ENCODE assay signal across 20 cellular contexts in the genomic region with DNA sequence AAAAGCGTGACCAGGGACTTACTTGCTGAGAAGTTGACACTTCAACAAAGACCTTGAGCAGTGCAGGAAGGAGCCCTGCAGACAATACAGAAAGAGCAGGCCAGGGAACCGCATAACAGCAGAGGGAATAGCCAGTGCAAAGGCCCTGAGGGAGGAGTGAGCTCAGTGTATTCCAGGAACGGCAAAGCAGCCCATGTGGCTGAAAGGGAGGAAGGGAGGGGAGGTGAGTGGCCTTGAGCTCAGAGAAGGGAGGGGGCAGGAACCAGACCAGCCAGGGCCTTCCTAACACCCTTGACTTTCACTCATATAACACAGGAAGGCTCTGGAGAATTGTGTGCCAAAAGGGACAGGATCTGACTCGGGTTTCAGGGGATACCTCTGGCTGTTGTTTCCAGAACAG.
DNase-seq lines count a peak whose midpoint lies in the region; ATAC-seq and TF ChIP-seq lines count a peak whose summit lies in the region.
"Had no signal": no experiment of that assay in that cellular context is flagged by ENCODE, and none has a peak within 500 bp of the region (broad histone marks: within the 10 kb centered on the region; RNA-seq: fewer than 3 reads in every experiment).

No MANE protein-coding gene starts in this region.

- H3K36me3 Mint-ChIP-seq in brain: no peaks in the 10 kb centered on the region

- H4K20me1 ChIP-seq in smooth muscle cell (ENCODE audit: low read depth): no peaks in the 10 kb centered on the region

- peaks cover 19% of the 10 kb centered on the region for H3F3A ChIP-seq in smooth muscle cell (ENCODE audit: low read depth)

- H3K27me3 ChIP-seq in heart right ventricle (peaks cover 0 to 12% (median 0%) of the 10 kb centered on the region in 7 donors), right atrium auricular region (no peaks in the 10 kb centered on the region), right lobe of liver (no peaks in the 10 kb centered on the region), smooth muscle cell (ENCODE audit: low read depth) (no peaks in the 10 kb centered on the region), breast epithelium (peaks cover 2 to 8% of the 10 kb centered on the region in 2 donors)
- H3K27me3 ChIP-seq: Peyer's patch had no signal

- H3K27ac Mint-ChIP-seq in brain: peak overlapping the region in 4 of 5 experiments; percentile 58 to 84 (median 70)
- H3K27ac Mint-ChIP-seq: HFFc6 had no signal

- ATAC-seq in heart right ventricle (peak in 7 of 8 donors; percentile 31 to 85 (median 68)), right lobe of liver (peak; percentile 44 to 69 (median 54)), GM19023 (IDR thresholded peaks at IDR 0.05; ENCODE audit: unreplicated experiment) (no peak)
- ATAC-seq: GM12878 had no signal

- H3K4me1 ChIP-seq in heart right ventricle (peaks cover 0 to 9% (median 0%) of the 10 kb centered on the region in 9 donors), right atrium auricular region (peaks cover 0 to 8% of the 10 kb centered on the region in 2 donors), right lobe of liver (no peaks in the 10 kb centered on the region), smooth muscle cell (ENCODE audit: low read depth) (peaks cover 16% of the 10 kb centered on the region), breast epithelium (no peaks in the 10 kb centered on the region)

- WGBS in heart right ventricle, 2 donors: 56 to 57% methylated on average over 4 of the region's 4 CpGs
- 45% methylated on average over 3 of the region's 4 CpGs for WGBS in right lobe of liver (ENCODE audit: insufficient coverage, low coverage, low lambda C conversion rate, missing lambda C conversion rate)
- WGBS in smooth muscle cell (ENCODE audit: low lambda C conversion rate): 43% methylated on average over 4 of the region's 4 CpGs

- H3K9me3 Mint-ChIP-seq in brain: peaks cover 0 to 11% (median 4%) of the 10 kb centered on the region in 5 experiments
- H3K9me3 Mint-ChIP-seq: HFFc6 had no signal

- no peaks in the 10 kb centered on the region for H3K9me3 ChIP-seq in heart right ventricle
- no peaks in the 10 kb centered on the region for H3K9me3 ChIP-seq in right atrium auricular region
- H3K9me3 ChIP-seq in right lobe of liver: no peaks in the 10 kb centered on the region
- H3K9me3 ChIP-seq in smooth muscle cell (replicated peaks; ENCODE audit: low read depth): no peaks in the 10 kb centered on the region
- H3K9me3 ChIP-seq in breast epithelium: no peaks in the 10 kb centered on the region
- H3K9me3 ChIP-seq: Peyer's patch had no signal

- H3K4me3 ChIP-seq in heart right ventricle: no peak overlapping the region
- no peak overlapping the region for H3K4me3 ChIP-seq in right atrium auricular region
- H3K4me3 ChIP-seq in right lobe of liver: no peak overlapping the region
- H3K4me3 ChIP-seq in smooth muscle cell: no peak overlapping the region
- H3K4me3 ChIP-seq in breast epithelium: no peak overlapping the region
- H3K4me3 ChIP-seq: GM12878, GM23248, Peyer's patch had no signal

- H2AFZ ChIP-seq in smooth muscle cell (ENCODE audit: low read depth): no peak overlapping the region
- H2AFZ ChIP-seq: GM23248 had no signal

- TF ChIP-seq CTCF in heart right ventricle (IDR thresholded peaks at IDR 0.05): no peak
- TF ChIP-seq CTCF in right atrium auricular region (IDR thresholded peaks at IDR 0.05): no peak
- TF ChIP-seq CTCF in brain (conservative IDR thresholded peaks at IDR 0.05): no peak
- TF ChIP-seq CTCF in right lobe of liver (IDR thresholded peaks at IDR 0.05): no peak
- no peak for TF ChIP-seq CTCF in smooth muscle cell (IDR thresholded peaks at IDR 0.05; ENCODE audit: borderline replicate concordance, insufficient read depth, poor library complexity, severe bottlenecking)
- TF ChIP-seq CTCF in breast epithelium (IDR thresholded peaks at IDR 0.05): no peak

- H3K36me3 ChIP-seq in heart right ventricle (no peaks in the 10 kb centered on the region), right atrium auricular region (no peaks in the 10 kb centered on the region), right lobe of liver (no peaks in the 10 kb centered on the region), smooth muscle cell (ENCODE audit: low read depth) (no peaks in the 10 kb centered on the region), breast epithelium (no peaks in the 10 kb centered on the region)
- H3K36me3 ChIP-seq: Peyer's patch had no signal

- H3K27me3 Mint-ChIP-seq in brain: no peaks in the 10 kb centered on the region

- intact Hi-C loops in heart right ventricle (cut with DNase I) (no loop called here), right lobe of liver (cut with DNase I) (no loop called here), breast epithelium (cut with DNase I; ENCODE audit: low total_unique reads) (no loop called here)

- H3K27ac ChIP-seq in heart right ventricle (no peak overlapping the region), right atrium auricular region (no peak overlapping the region), right lobe of liver (no peak overlapping the region), smooth muscle cell (ENCODE audit: low read depth) (peak overlapping the region; percentile 98), breast epithelium (no peak overlapping the region)
- H3K27ac ChIP-seq: GM23248, KMS-11, Peyer's patch had no signal

- no peaks in the 10 kb centered on the region for H3K79me2 ChIP-seq in smooth muscle cell (ENCODE audit: low read depth)

- H3K9ac ChIP-seq in smooth muscle cell (ENCODE audit: low read depth): no peak overlapping the region
- H3K9ac ChIP-seq: GM23248, KMS-11 had no signal

- TF ChIP-seq POLR2A in right lobe of liver (IDR thresholded peaks at IDR 0.05) (no peak), breast epithelium (IDR thresholded peaks at IDR 0.05) (no peak)

- peak overlapping the region; percentile 73 for H3K4me2 ChIP-seq in smooth muscle cell
- H3K4me2 ChIP-seq: KMS-11 had no signal

- H3K4me1 Mint-ChIP-seq in brain: peaks cover 47% of the 10 kb centered on the region

- DNase-seq in heart right ventricle: no peak
- no peak for DNase-seq in right atrium auricular region (ENCODE audit: low spot score)
- DNase-seq in right lobe of liver: no peak
- DNase-seq in smooth muscle cell (lab: John Stamatoyannopoulos, UW; ENCODE audit: unreplicated experiment): no peak
- DNase-seq in DMS153 treated with DMSO at 0.1 percent for 48 hours (lab: John Stamatoyannopoulos, UW; ENCODE audit: unreplicated experiment): no peak
- DNase-seq in breast epithelium (ENCODE audit: low spot score in 2 of 2): no peak
- DNase-seq: C1 segment of cervical spinal cord, DMS53, GM23248, HFFc6, NCI-H1092, NCI-H1694, NCI-H446, NCI-H774, Peyer's patch, SHP77 treated with DMSO at 0.1 percent for 48 hours had no signal

- H3K4me3 Mint-ChIP-seq in brain: peak overlapping the region in 1 of 5 experiments; percentile 22
- H3K4me3 Mint-ChIP-seq: HFFc6 had no signal
